ENCODE assay signal across 2 cellular contexts in the genomic region with DNA sequence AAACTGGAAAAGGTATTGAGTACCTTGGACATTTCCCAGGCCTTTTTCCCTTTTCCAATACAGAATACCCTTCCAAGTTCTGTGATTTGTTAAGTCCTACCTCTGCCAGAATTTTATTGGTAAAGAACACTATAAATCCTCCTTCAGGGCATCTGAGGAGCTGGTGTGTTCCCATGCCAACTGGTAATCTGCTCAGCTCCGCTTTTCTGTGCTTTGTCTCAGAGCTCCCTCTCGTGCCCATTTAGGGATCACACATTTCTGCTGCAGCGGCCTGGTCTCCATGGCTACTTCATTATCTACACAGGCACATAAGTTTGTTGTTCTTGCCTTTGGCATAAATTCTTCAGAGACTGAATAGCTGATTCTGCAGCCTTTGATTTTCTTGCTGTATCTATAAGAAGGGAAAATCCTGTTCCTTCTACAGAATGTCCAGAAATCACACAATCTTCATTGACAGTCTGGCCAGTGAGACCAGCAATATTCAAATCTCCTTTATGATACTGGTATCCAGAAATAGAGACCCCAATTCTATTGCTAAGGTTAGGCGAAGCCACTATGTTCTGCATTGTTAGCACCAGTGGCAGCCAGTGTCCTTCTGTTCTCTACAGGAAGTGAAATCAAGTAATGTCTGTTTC.
TF ChIP-seq lines count a peak whose summit lies in the region.

No MANE protein-coding gene starts in this region.

TF ChIP-seq in GM12891, 5 proteins besides CTCF, POLR2A, EP300 and RAD21:
- TF ChIP-seq POU2F2 (IDR thresholded peaks at IDR 0.05; ENCODE audit: low read depth, low read length) (0 out of 2 replicates have a peak, but pooled peaks have one; percentile 34), SPI1 (IDR thresholded peaks at IDR 0.05; ENCODE audit: low read depth, low read length) (no peak)

TF ChIP-seq in endothelial cell of umbilical vein, 7 proteins besides CTCF, POLR2A, EP300 and RAD21 (continued from another document):
- TF ChIP-seq POLR2AphosphoS5 (IDR thresholded peaks at IDR 0.05; ENCODE audit: insufficient read depth, low read depth, low read length) = no peak
- TF ChIP-seq JUN (IDR thresholded peaks at IDR 0.05; ENCODE audit: borderline replicate concordance, insufficient read depth, insufficient read length, low read depth) = no peak
- no peak for TF ChIP-seq GATA2 (IDR thresholded peaks at IDR 0.05; ENCODE audit: insufficient read depth, insufficient read length, low read depth, low read length)
- TF ChIP-seq EZH2 (IDR thresholded peaks at IDR 0.05; ENCODE audit: borderline replicate concordance, low read depth, low read length, severe bottlenecking) = no peak
- no peak for TF ChIP-seq FOS (IDR thresholded peaks at IDR 0.05; ENCODE audit: borderline replicate concordance, insufficient read depth, low read length)
TF ChIP-seq in endothelial cell of umbilical vein: peak in this region for 0.
